8 cellular contexts compared by ENCODE assay signal in the genomic region with DNA sequence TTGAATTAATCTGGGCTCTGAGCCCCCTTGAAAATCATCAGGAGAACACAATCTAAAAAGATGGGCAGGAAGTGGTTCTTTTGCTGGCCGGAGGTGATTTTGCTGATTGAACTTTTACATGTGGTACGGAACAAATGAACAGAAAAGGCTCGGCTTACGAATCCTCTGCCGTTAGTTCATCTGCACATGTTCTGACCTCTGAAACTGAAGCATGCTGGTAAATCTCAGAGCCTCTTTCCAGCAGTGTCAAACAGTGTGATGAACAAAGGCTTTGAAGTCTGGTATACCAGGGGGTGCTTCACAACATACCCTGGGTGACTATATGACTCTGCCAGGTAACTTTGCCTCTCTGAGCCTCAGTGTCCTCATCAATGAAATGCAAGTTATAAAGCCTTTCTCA.
DNase-seq lines count a peak whose midpoint lies in the region; ATAC-seq and TF ChIP-seq lines count a peak whose summit lies in the region.

No MANE protein-coding gene starts in this region.

- no peaks in the 10 kb centered on the region for H3K36me3 ChIP-seq in RWPE2 (ENCODE audit: low read depth)
- H3K36me3 ChIP-seq in left ventricle myocardium inferior = no peaks in the 10 kb centered on the region
- H3K36me3 ChIP-seq in Caco-2 (ENCODE audit: control insufficient read depth, insufficient read depth, low read length) = no peaks in the 10 kb centered on the region

- CTCF ChIA-PET in Caco-2 (lab: Charles Lee) = no interaction called here

- no peaks in the 10 kb centered on the region for H3K36me3 Mint-ChIP-seq in type B pancreatic cell
- H3K36me3 Mint-ChIP-seq in Caco-2 (ENCODE audit: insufficient read depth, unreplicated experiment) = no peaks in the 10 kb centered on the region

- DNase-seq in Right ventricle myocardium superior (no peak), cardiac septum (ENCODE audit: low spot score) (no peak), RWPE2 (ENCODE audit: low spot score) (no peak), left ventricle myocardium inferior (no peak), type B pancreatic cell (ENCODE audit: extremely low spot score, unreplicated experiment) (no peak), mesenteric fat pad (ENCODE audit: low spot score) (no peak), Caco-2 (no peak)

- H3K27me3 Mint-ChIP-seq in type B pancreatic cell (peaks cover 2% of the 10 kb centered on the region), Caco-2 (ENCODE audit: insufficient read depth, unreplicated experiment) (peaks cover 3% of the 10 kb centered on the region)

- H3K27ac Mint-ChIP-seq in type B pancreatic cell (peak overlapping the region; percentile 64), Caco-2 (ENCODE audit: unreplicated experiment) (no peak overlapping the region)

- POLR2A ChIA-PET in Caco-2 (lab: Charles Lee) = no interaction called here

- H3K4me1 ChIP-seq in RWPE2 (ENCODE audit: insufficient read depth, poor library complexity, severe bottlenecking) = peaks cover 12% of the 10 kb centered on the region
- peaks cover 30% of the 10 kb centered on the region for H3K4me1 ChIP-seq in left ventricle myocardium inferior
- H3K4me1 ChIP-seq in Caco-2 = no peaks in the 10 kb centered on the region

- intact Hi-C loops in Right ventricle myocardium superior (cut with DNase I) (loop anchor here (5.0 kb wide), 1 partner anchor 224 kb away; no protein-coding TSS in a partner anchor), cardiac septum (cut with DNase I) (loop anchor here (1.0 to 10.0 kb wide), 3 partner anchors 17 to 421 kb away; a partner anchor contains a TSS), left ventricle myocardium inferior (cut with micrococcal nuclease) (no loop called here), Caco-2 (cut with micrococcal nuclease; ENCODE audit: unreplicated experiment) (loop anchor here (10.0 kb wide), 1 partner anchor 421 kb away; a partner anchor contains a TSS)

- ATAC-seq in Right ventricle myocardium superior (ENCODE audit: poor library complexity) (peak; percentile 11), RWPE2 (ENCODE audit: low read depth) (no peak), HG02571 (IDR thresholded peaks at IDR 0.05; ENCODE audit: unreplicated experiment) (no peak)

- H3K27ac ChIP-seq in RWPE2 (ENCODE audit: poor library complexity, severe bottlenecking) (peak overlapping the region; percentile 67), left ventricle myocardium inferior (replicated peaks) (peak overlapping the region; percentile 61)

- H3K9me3 ChIP-seq in RWPE2 (ENCODE audit: severe bottlenecking) (no peaks in the 10 kb centered on the region), left ventricle myocardium inferior (replicated peaks) (no peaks in the 10 kb centered on the region), Caco-2 (no peaks in the 10 kb centered on the region)

- no peak overlapping the region for H3K4me3 Mint-ChIP-seq in type B pancreatic cell
- H3K4me3 Mint-ChIP-seq in Caco-2 (ENCODE audit: unreplicated experiment) = no peak overlapping the region

- H3K4me3 ChIP-seq in RWPE2 (ENCODE audit: severe bottlenecking) (no peak overlapping the region), left ventricle myocardium inferior (no peak overlapping the region), Caco-2 (ENCODE audit: low read depth, low read length) (no peak overlapping the region)

- no peak for TF ChIP-seq CTCF in RWPE2 (IDR thresholded peaks at IDR 0.05; ENCODE audit: poor library complexity, severe bottlenecking)
- no peak for TF ChIP-seq CTCF in left ventricle myocardium inferior (IDR thresholded peaks at IDR 0.05; ENCODE audit: borderline replicate concordance)
- no peak for TF ChIP-seq CTCF in type B pancreatic cell (conservative IDR thresholded peaks at IDR 0.05)
- TF ChIP-seq CTCF in Caco-2 (IDR thresholded peaks at IDR 0.05; ENCODE audit: insufficient read depth in 1 of 2, low read depth in 1 of 2, low read length in 1 of 2, severe bottlenecking in 1 of 2, unreplicated experiment in 1 of 2) = no peak

- H3K4me1 Mint-ChIP-seq in type B pancreatic cell (ENCODE audit: unreplicated experiment) = peaks cover 29% of the 10 kb centered on the region
- H3K4me1 Mint-ChIP-seq in Caco-2 (ENCODE audit: low read depth, unreplicated experiment) = no peaks in the 10 kb centered on the region

- H3K9me3 Mint-ChIP-seq in type B pancreatic cell (no peaks in the 10 kb centered on the region), Caco-2 (ENCODE audit: unreplicated experiment) (no peaks in the 10 kb centered on the region)

- H3K27me3 ChIP-seq in RWPE2 (ENCODE audit: insufficient read depth, poor library complexity, severe bottlenecking) (no peaks in the 10 kb centered on the region), left ventricle myocardium inferior (ENCODE audit: low read depth) (no peaks in the 10 kb centered on the region), Caco-2 (replicated peaks; ENCODE audit: control insufficient read depth, insufficient read depth, low read length) (no peaks in the 10 kb centered on the region)

- no TSS peak for BruUV-seq in Caco-2 (replicated peaks; lab: Mats Ljungman, UMichigan)
